In the genomic region with DNA sequence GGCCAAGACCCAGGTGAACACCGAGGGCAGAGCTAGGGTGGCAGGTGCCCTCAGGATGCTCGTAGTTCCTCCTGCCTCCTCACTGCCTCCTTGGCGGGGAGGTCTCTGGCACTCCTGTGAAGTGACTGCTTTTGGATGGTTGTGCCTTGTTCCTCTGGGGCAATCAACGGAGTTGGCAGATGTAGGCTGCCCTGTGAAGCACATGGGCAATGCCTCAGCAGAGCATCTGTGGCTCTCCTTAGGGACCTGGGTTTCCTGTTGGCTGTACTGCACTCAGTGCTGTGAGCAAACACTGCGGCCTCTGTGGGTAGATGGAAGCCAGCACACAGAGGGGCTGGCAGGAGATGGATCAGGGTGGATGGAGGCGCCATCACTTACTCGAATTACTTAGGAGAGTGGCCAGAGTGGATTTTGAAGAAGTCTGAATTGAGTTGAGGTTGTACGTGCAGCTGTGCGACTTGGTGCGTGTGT, we compare ENCODE assay signal across 10 cellular contexts.
DNase-seq lines count a peak whose midpoint lies in the region; TF ChIP-seq lines count a peak whose summit lies in the region.
"Had no signal": no experiment of that assay in that cellular context is flagged by ENCODE, and none has a peak within 500 bp of the region (broad histone marks: within the 10 kb centered on the region; RNA-seq: fewer than 3 reads in every experiment).

No MANE protein-coding gene starts in this region.

- H3K9me3 ChIP-seq in tibial nerve: peaks cover 0 to 29% (median 0%) of the 10 kb centered on the region in 4 donors

- peaks cover 0 to 18% (median 0%) of the 10 kb centered on the region in 4 donors for H3K4me1 ChIP-seq in tibial nerve

- 83 to 84% methylated on average over 10 of the region's 10 CpGs for WGBS in tibial nerve, 2 donors

- H3K27me3 ChIP-seq in tibial nerve: no peaks in the 10 kb centered on the region

- no peak overlapping the region for H3K4me3 ChIP-seq in fibroblast of the aortic adventitia (ENCODE audit: low read depth, low read length)
- no peak overlapping the region for H3K4me3 ChIP-seq in skeletal muscle cell (ENCODE audit: low read depth, low read length)
- H3K4me3 ChIP-seq in tibial nerve: no peak overlapping the region

- DNase-seq in DMS 273 treated with DMSO at 0.1 percent for 48 hours (lab: John Stamatoyannopoulos, UW) (peak; percentile 34), NCI-H2171 (lab: John Stamatoyannopoulos, UW) (peak; percentile 97), fibroblast of the aortic adventitia (ENCODE audit: low read depth) (peak; percentile 38), skeletal muscle cell (ENCODE audit: low read depth) (peak; percentile 40), tibial nerve (ENCODE audit: low spot score in 2 of 2) (no peak), amygdala (lab: John Stamatoyannopoulos, UW) (no peak), NOMO-1 treated with dmso at 0.1 percent for 144 hours (lab: John Stamatoyannopoulos, UW; ENCODE audit: unreplicated experiment) (no peak), substantia nigra (lab: John Stamatoyannopoulos, UW) (no peak)
- DNase-seq: hippocampal formation, T-helper 17 cell had no signal

- no peak for TF ChIP-seq POLR2A in tibial nerve (IDR thresholded peaks at IDR 0.05)

- H3K27ac ChIP-seq in tibial nerve (no peak overlapping the region), substantia nigra (ENCODE audit: low read depth, low read length, poor library complexity, severe bottlenecking) (no peak overlapping the region)

- TF ChIP-seq EP300 in tibial nerve (IDR thresholded peaks at IDR 0.05): no peak

- TF ChIP-seq CTCF in fibroblast of the aortic adventitia (IDR thresholded peaks at IDR 0.05; ENCODE audit: insufficient read depth, low read length): no peak
- TF ChIP-seq CTCF in tibial nerve (IDR thresholded peaks at IDR 0.05): no peak

- no peaks in the 10 kb centered on the region for H3K36me3 ChIP-seq in tibial nerve

Comparison
In these comparisons a context has a peak if more than half of its experiments do, and no peak if none do; other contexts are left out.
1. DNase-seq: peak in DMS 273 treated with DMSO at 0.1 percent for 48 hours (single experiment), NCI-H2171 (single experiment), fibroblast of the aortic adventitia (single experiment) and skeletal muscle cell (single experiment); none in tibial nerve (0 of 2), amygdala (0 of 56), NOMO-1 treated with dmso at 0.1 percent for 144 hours (single experiment) and substantia nigra (0 of 49).